ENCODE assay signal across 15 cellular contexts in genomic region chr5:67366256-67366655, GRCh38.
DNase-seq lines count a peak whose midpoint lies in the region; ATAC-seq and TF ChIP-seq lines count a peak whose summit lies in the region.
"Had no signal": no experiment of that assay in that cellular context is flagged by ENCODE, and none has a peak within 500 bp of the region (broad histone marks: within the 10 kb centered on the region; RNA-seq: fewer than 3 reads in every experiment).

No MANE protein-coding gene starts in this region.

- peak overlapping the region in 2 of 5 experiments; percentile 20 to 60 for H3K4me3 Mint-ChIP-seq in brain
- H3K4me3 Mint-ChIP-seq: B cell; CD4-positive, alpha-beta T cell had no signal

- H3K27me3 Mint-ChIP-seq in brain: no peaks in the 10 kb centered on the region

- no peaks in the 10 kb centered on the region for H3K36me3 Mint-ChIP-seq in brain

- ATAC-seq in GM21619 (IDR thresholded peaks at IDR 0.05; ENCODE audit: unreplicated experiment) (no peak), left lobe of liver (no peak)
- ATAC-seq in activated CD4-positive, CD25-positive, alpha-beta regulatory T cell treated with anti-CD3 and anti-CD28 coated beads, Interleukin-2, amount 50 U/mL, for 24 hours: no peak
- ATAC-seq: HCT116 had no signal

- DNase-seq in NCI-H446 (lab: John Stamatoyannopoulos, UW) (peak; percentile 44 to 54), cerebellum (ENCODE audit: low spot score) (peak; percentile 69), superior temporal gyrus (ENCODE audit: extremely low spot score) (peak; percentile 40), left lobe of liver (ENCODE audit: low spot score) (no peak)
- DNase-seq: Calu3; CD4-positive, alpha-beta T cell; DMS153; DMS79 treated with DMSO at 0.1 percent for 48 hours; EL; GDM1 had no signal

- peak overlapping the region in 4 of 5 experiments; percentile 17 to 96 (median 68) for H3K27ac Mint-ChIP-seq in brain
- H3K27ac Mint-ChIP-seq: B cell; CD4-positive, alpha-beta T cell had no signal

- TF ChIP-seq CTCF in brain (conservative IDR thresholded peaks at IDR 0.05): no peak

- no peaks in the 10 kb centered on the region for H3K4me1 Mint-ChIP-seq in brain
- H3K4me1 Mint-ChIP-seq: B cell had no signal

- peaks cover 0 to 9% (median 2%) of the 10 kb centered on the region in 5 experiments for H3K9me3 Mint-ChIP-seq in brain
- H3K9me3 Mint-ChIP-seq: CD4-positive, alpha-beta T cell had no signal
